In the genomic region with DNA sequence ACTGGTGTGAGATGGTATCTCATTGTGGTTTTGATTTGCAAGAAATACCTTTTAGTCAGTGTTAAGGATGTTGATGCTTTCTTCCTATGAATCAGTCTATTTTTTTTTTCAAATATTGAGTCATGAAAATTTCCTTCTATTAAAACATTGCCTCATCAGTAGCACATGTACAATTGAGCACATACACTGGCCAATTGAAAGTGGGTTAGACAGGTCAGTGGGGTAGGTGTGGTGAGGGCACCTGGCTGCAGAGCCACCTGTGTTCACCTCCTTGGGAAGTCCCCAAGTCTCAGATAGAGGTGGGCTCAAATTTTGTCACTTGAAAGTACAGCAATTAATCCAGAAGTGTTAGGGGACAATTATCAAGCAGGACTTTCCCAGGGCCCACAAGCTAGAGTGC, we compare ENCODE assay signal across 12 cellular contexts.
A peak's percentile ranks its signal among the peaks of the same experiment; 100 is the strongest.
DNase-seq lines count a peak whose midpoint lies in the region; ATAC-seq and TF ChIP-seq lines count a peak whose summit lies in the region.
"Had no signal": no experiment of that assay in that cellular context is flagged by ENCODE, and none has a peak within 500 bp of the region (broad histone marks: within the 10 kb centered on the region; RNA-seq: fewer than 3 reads in every experiment).

No MANE protein-coding gene starts in this region.

- peaks cover 2% of the 10 kb centered on the region for H3K36me3 Mint-ChIP-seq in activated naive CD8-positive, alpha-beta T cell treated with anti-CD3 and anti-CD28 coated beads, Interleukin-2, amount 50 U/mL, for 24 hours (ENCODE audit: low read depth)

- H3K4me3 Mint-ChIP-seq in activated naive CD8-positive, alpha-beta T cell treated with anti-CD3 and anti-CD28 coated beads, Interleukin-2, amount 50 U/mL, for 24 hours = no peak overlapping the region
- H3K4me3 Mint-ChIP-seq: activated B cell treated with CpG ODN at 0.5 μM for 24 hours, endodermal cell had no signal

- DNase-seq in BJ (ENCODE audit: low read depth) (peak; percentile 23), HT1080 (ENCODE audit: low read depth) (peak; percentile 79), hepatic stellate cell (ENCODE audit: low spot score) (peak; percentile 4), NCI-H446 treated with DMSO at 0.1 percent for 48 hours (lab: John Stamatoyannopoulos, UW) (no peak), NCI-H1092 (lab: John Stamatoyannopoulos, UW) (no peak), RPMI8226 (no peak)
- DNase-seq in activated naive CD8-positive, alpha-beta T cell treated with anti-CD3 and anti-CD28 coated beads, Interleukin-2, amount 50 U/mL, for 24 hours = no peak
- DNase-seq: activated B cell treated with CpG ODN at 0.5 μM for 24 hours, DND-41, endodermal cell, left lung had no signal

- no peak overlapping the region for H3K4me3 ChIP-seq in BJ (ENCODE audit: low read depth, low read length)
- H3K4me3 ChIP-seq: left lung had no signal

- TF ChIP-seq CTCF in BJ (IDR thresholded peaks at IDR 0.05; ENCODE audit: insufficient read depth, low read depth, low read length) = no peak

- peaks cover 17% of the 10 kb centered on the region for H3K9me3 Mint-ChIP-seq in activated naive CD8-positive, alpha-beta T cell treated with anti-CD3 and anti-CD28 coated beads, Interleukin-2, amount 50 U/mL, for 24 hours

- H3K27ac Mint-ChIP-seq in activated naive CD8-positive, alpha-beta T cell treated with anti-CD3 and anti-CD28 coated beads, Interleukin-2, amount 50 U/mL, for 24 hours = peak overlapping the region; percentile 79
- H3K27ac Mint-ChIP-seq: activated B cell treated with CpG ODN at 0.5 μM for 24 hours, endodermal cell had no signal

- peaks cover 10% of the 10 kb centered on the region for H3K4me1 Mint-ChIP-seq in activated naive CD8-positive, alpha-beta T cell treated with anti-CD3 and anti-CD28 coated beads, Interleukin-2, amount 50 U/mL, for 24 hours
- H3K4me1 Mint-ChIP-seq: activated B cell treated with CpG ODN at 0.5 μM for 24 hours had no signal

- peaks cover 2% of the 10 kb centered on the region; the same call in 1 of the 2 replicates for H3K27me3 ChIP-seq in BJ (ENCODE audit: control insufficient read depth, insufficient read depth, low read length)
- H3K27me3 ChIP-seq: left lung had no signal

- CTCF ChIA-PET in BJ (lab: Yijun Ruan, JAX) = no interaction called here

- no peaks in the 10 kb centered on the region for H3K36me3 ChIP-seq in BJ (ENCODE audit: control insufficient read depth, insufficient read depth, low read length)
- H3K36me3 ChIP-seq: left lung had no signal

- POLR2A ChIA-PET in BJ (lab: Charles Lee) = no interaction called here

- H3K27me3 Mint-ChIP-seq in activated naive CD8-positive, alpha-beta T cell treated with anti-CD3 and anti-CD28 coated beads, Interleukin-2, amount 50 U/mL, for 24 hours = no peaks in the 10 kb centered on the region

- peak; percentile 92 for ATAC-seq in activated naive CD8-positive, alpha-beta T cell treated with anti-CD3 and anti-CD28 coated beads, Interleukin-2, amount 50 U/mL, for 24 hours
- ATAC-seq in HG02588 (IDR thresholded peaks at IDR 0.05; ENCODE audit: unreplicated experiment) = no peak
- ATAC-seq: left lung had no signal

Comparison
In these comparisons a context has a peak if more than half of its experiments do, and no peak if none do; other contexts are left out.
1. DNase-seq: peak in BJ (single experiment), HT1080 (single experiment) and hepatic stellate cell (single experiment); none in activated naive CD8-positive, alpha-beta T cell treated with anti-CD3 and anti-CD28 coated beads, Interleukin-2, amount 50 U/mL, for 24 hours (single experiment), NCI-H446 treated with DMSO at 0.1 percent for 48 hours (single experiment), NCI-H1092 (single experiment) and RPMI8226 (single experiment).